1 cellular context compared by ENCODE assay signal in the genomic region with DNA sequence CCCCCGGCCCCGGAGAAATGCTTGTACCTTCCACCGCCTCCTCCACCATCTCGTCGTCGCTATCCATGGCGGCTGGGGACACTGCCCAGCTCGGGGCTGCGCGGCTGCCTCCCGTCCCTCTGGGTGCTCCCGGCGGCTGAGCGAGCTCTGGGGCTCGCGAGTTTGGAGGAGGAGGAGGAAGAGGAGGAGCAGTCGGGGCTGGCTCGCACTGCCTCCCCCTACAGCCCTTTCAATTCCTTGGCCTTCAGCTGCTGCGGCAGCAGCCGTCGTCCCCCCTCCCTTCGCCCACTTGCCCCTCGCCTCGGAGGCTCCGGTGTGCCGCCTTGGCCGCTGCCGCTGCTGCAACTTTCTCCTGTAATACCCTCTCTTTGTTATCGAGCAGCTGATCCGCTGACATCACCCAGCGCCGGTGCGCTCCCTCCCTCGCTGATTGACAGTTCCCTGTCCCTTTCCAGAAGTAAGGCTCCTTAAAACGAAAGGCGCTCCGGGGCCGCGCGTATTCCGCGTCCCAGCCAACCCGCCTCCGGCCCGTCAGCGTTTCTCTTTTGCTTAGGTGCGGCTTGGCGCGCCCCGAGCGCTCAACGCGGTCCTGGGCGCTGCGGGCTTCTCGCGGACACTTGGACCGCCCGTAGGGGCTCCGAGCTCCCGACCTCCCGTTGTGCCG.
TF ChIP-seq lines count a peak whose summit lies in the region.

SETD7 (minus strand) TSS at position 149 of the 664 bp plus-strand sequence; CDS start at position 67, 82 bp downstream.

TF ChIP-seq in K562, 482 proteins besides CTCF, POLR2A, EP300 and RAD21 (continued from another document and continues in another):
- TF ChIP-seq, protein P1, sequence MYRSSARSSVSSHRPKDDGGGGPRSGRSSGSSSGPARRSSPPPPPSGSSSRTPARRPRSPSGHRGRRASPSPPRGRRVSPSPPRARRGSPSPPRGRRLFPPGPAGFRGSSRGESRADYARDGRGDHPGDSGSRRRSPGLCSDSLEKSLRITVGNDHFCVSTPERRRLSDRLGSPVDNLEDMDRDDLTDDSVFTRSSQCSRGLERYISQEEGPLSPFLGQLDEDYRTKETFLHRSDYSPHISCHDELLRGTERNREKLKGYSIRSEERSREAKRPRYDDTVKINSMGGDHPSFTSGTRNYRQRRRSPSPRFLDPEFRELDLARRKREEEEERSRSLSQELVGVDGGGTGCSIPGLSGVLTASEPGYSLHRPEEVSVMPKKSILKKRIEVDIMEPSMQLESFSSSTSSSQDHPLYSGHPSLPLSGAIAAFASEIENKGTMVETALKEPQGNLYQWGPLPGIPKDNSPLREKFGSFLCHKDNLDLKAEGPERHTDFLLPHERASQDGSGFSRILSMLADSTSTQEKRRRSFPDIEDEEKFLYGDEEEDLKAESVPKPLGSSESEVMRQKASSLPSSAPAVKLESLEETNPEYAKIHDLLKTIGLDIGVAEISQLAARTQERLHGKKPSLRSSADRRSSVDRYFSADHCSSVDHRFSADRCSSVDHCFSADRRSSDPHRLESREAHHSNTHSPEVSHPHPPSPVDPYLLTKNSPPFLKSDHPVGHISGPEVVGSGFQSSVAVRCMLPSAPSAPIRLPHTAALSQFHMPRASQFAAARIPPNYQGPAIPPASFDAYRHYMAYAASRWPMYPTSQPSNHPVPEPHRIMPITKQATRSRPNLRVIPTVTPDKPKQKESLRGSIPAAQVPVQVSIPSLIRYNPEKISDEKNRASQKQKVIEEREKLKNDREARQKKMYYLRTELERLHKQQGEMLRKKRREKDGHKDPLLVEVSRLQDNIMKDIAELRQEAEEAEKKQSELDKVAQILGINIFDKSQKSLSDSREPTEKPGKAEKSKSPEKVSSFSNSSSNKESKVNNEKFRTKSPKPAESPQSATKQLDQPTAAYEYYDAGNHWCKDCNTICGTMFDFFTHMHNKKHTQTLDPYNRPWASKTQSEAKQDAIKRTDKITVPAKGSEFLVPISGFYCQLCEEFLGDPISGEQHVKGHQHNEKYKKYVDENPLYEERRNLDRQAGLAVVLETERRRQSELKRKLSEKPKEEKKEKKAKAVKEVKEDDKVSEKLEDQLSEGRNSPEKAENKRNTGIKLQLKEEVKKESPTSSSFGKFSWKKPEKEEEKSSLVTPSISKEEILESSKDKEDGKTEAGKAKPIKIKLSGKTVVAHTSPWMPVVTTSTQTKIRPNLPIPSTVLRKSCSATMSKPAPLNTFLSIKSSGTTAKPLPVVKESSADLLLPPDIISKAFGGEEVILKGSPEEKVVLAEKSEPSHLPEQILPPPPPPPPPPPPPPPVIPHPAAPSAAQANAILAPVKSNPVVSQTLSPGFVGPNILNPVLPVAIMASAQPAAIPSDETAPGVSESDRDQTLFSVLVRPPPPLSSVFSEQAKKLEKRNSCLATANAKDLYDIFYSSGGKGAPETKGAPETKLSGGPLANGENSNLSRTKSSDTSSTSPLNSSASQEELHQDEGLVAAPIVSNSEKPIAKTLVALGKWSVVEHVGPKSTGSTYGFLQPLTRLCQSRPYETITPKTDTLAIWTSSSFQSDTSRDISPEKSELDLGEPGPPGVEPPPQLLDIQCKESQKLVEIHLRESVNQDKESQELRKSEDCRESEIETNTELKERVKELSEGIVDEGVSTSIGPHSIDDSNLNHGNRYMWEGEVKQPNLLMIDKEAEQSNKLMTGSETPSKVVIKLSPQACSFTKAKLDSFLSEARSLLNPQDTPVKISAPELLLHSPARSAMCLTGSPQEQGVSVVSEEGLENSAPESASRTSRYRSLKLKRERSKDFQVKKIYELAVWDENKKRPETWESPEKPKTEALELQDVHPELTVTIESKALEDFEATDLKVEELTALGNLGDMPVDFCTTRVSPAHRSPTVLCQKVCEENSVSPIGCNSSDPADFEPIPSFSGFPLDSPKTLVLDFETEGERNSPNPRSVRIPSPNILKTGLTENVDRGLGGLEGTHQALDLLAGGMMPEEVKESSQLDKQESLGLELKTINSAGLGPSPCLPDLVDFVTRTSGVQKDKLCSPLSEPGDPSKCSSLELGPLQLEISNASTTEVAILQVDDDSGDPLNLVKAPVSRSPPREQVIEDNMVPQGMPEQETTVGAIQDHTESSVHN (IDR thresholded peaks at IDR 0.05; ENCODE audit: borderline replicate concordance in 1 of 2, low read depth in 1 of 2): 0 out of 4 replicates have a peak, but pooled peaks of 1 of the 2 experiments have one; percentile 31
- TF ChIP-seq ZKSCAN3 (CRISPR knock-in tag; IDR thresholded peaks at IDR 0.05) (no peak), ZNF232 (CRISPR knock-in tag; IDR thresholded peaks at IDR 0.05) (no peak), MECOM (CRISPR knock-in tag; IDR thresholded peaks at IDR 0.05) (peak; percentile 91), SNAPC5 (CRISPR knock-in tag; IDR thresholded peaks at IDR 0.05) (no peak), ZKSCAN1 (IDR thresholded peaks at IDR 0.05; ENCODE audit: low read depth, low read length) (no peak), ZBTB33 (CRISPR knock-in tag; IDR thresholded peaks at IDR 0.05) (no peak), E4F1 (CRISPR knock-in tag; IDR thresholded peaks at IDR 0.05; ENCODE audit: borderline replicate concordance) (no peak), NCOA1 (IDR thresholded peaks at IDR 0.05; ENCODE audit: low read depth) (no peak), ZNF766 (CRISPR knock-in tag; conservative IDR thresholded peaks at IDR 0.05) (no peak), JUN (IDR thresholded peaks at IDR 0.05; ENCODE audit: borderline replicate concordance, low read depth, low read length) (0 out of 2 replicates have a peak, but pooled peaks have one; percentile 47), JUN (CRISPR knock-in tag; IDR thresholded peaks at IDR 0.05; ENCODE audit: borderline replicate concordance) (no peak), VEZF1 (CRISPR knock-in tag; IDR thresholded peaks at IDR 0.05) (peak; percentile 33; the same call in 1 of the 2 replicates), SP1 (CRISPR knock-in tag; IDR thresholded peaks at IDR 0.05) (no peak; the same call in 1 of the 2 replicates), NR1H2 (CRISPR knock-in tag; IDR thresholded peaks at IDR 0.05) (no peak), ZNF408 (CRISPR knock-in tag; IDR thresholded peaks at IDR 0.05; ENCODE audit: low read depth) (no peak), ZNF778 (CRISPR knock-in tag; IDR thresholded peaks at IDR 0.05) (no peak), SIN3A (IDR thresholded peaks at IDR 0.05; ENCODE audit: borderline replicate concordance in 2 of 2, control insufficient read depth in 1 of 2, low read depth in 2 of 2, low read length in 2 of 2) (no peak), SOX6 (IDR thresholded peaks at IDR 0.05) (no peak), ZNF134 (CRISPR knock-in tag; conservative IDR thresholded peaks at IDR 0.05) (no peak), SNIP1 (IDR thresholded peaks at IDR 0.05; ENCODE audit: low read depth) (peak; percentile 85; the same call in 1 of the 2 replicates), MBD1 (CRISPR knock-in tag; IDR thresholded peaks at IDR 0.05) (no peak), PHF20 (IDR thresholded peaks at IDR 0.05; ENCODE audit: partially characterized antibody) (peak; percentile 7), MED1 (CRISPR knock-in tag; IDR thresholded peaks at IDR 0.05; ENCODE audit: borderline replicate concordance) (no peak)
- TF ChIP-seq, protein P2, sequence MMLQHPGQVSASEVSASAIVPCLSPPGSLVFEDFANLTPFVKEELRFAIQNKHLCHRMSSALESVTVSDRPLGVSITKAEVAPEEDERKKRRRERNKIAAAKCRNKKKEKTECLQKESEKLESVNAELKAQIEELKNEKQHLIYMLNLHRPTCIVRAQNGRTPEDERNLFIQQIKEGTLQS (IDR thresholded peaks at IDR 0.05): peak; percentile 81
- TF ChIP-seq, protein P2 (CRISPR knock-in tag; conservative IDR thresholded peaks at IDR 0.05): no peak
- TF ChIP-seq, protein P3, sequence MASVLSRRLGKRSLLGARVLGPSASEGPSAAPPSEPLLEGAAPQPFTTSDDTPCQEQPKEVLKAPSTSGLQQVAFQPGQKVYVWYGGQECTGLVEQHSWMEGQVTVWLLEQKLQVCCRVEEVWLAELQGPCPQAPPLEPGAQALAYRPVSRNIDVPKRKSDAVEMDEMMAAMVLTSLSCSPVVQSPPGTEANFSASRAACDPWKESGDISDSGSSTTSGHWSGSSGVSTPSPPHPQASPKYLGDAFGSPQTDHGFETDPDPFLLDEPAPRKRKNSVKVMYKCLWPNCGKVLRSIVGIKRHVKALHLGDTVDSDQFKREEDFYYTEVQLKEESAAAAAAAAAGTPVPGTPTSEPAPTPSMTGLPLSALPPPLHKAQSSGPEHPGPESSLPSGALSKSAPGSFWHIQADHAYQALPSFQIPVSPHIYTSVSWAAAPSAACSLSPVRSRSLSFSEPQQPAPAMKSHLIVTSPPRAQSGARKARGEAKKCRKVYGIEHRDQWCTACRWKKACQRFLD (CRISPR knock-in tag; IDR thresholded peaks at IDR 0.05): no peak
- TF ChIP-seq, protein P4, sequence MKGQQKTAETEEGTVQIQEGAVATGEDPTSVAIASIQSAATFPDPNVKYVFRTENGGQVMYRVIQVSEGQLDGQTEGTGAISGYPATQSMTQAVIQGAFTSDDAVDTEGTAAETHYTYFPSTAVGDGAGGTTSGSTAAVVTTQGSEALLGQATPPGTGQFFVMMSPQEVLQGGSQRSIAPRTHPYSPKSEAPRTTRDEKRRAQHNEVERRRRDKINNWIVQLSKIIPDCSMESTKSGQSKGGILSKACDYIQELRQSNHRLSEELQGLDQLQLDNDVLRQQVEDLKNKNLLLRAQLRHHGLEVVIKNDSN (CRISPR knock-in tag; IDR thresholded peaks at IDR 0.05): 0 out of 2 replicates have a peak, but pooled peaks have one; percentile 8
- TF ChIP-seq, protein P5, sequence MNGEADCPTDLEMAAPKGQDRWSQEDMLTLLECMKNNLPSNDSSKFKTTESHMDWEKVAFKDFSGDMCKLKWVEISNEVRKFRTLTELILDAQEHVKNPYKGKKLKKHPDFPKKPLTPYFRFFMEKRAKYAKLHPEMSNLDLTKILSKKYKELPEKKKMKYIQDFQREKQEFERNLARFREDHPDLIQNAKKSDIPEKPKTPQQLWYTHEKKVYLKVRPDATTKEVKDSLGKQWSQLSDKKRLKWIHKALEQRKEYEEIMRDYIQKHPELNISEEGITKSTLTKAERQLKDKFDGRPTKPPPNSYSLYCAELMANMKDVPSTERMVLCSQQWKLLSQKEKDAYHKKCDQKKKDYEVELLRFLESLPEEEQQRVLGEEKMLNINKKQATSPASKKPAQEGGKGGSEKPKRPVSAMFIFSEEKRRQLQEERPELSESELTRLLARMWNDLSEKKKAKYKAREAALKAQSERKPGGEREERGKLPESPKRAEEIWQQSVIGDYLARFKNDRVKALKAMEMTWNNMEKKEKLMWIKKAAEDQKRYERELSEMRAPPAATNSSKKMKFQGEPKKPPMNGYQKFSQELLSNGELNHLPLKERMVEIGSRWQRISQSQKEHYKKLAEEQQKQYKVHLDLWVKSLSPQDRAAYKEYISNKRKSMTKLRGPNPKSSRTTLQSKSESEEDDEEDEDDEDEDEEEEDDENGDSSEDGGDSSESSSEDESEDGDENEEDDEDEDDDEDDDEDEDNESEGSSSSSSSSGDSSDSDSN (IDR thresholded peaks at IDR 0.05; ENCODE audit: borderline replicate concordance in 1 of 2, low read depth in 2 of 2, low read length in 2 of 2): 0 out of 4 replicates have a peak, but pooled peaks of 1 of the 2 experiments have one; percentile 48
